In genomic region chrX:133929836-133930464, GRCh38 we compare ENCODE assay signal across 18 cellular contexts. TPM values are rescaled to one million over a fixed set of nuclear protein-coding genes. Genes with fewer than 3 reads are reported as not detected.
"Had no signal": no experiment of that assay in that cellular context is flagged by ENCODE, and none has a peak within 500 bp of the region (broad histone marks: within the 10 kb centered on the region; RNA-seq: fewer than 3 reads in every experiment).

No MANE protein-coding gene starts in this region.

- H3K27me3 ChIP-seq: right atrium auricular region, stomach had no signal

- ATAC-seq: effector memory CD8-positive, alpha-beta T cell; heart left ventricle; naive thymus-derived CD4-positive, alpha-beta T cell had no signal

- H3K4me1 ChIP-seq: heart left ventricle, left ventricle myocardium inferior, right atrium auricular region, stomach had no signal

- H3K9me3 ChIP-seq: heart left ventricle, left ventricle myocardium inferior, right atrium auricular region, stomach had no signal

- H3K4me3 ChIP-seq: heart left ventricle, left ventricle myocardium inferior, lung, right atrium auricular region, stomach had no signal

- H3K4me1 Mint-ChIP-seq: central memory CD8-positive, alpha-beta T cell had no signal

- DNase-seq: effector memory CD8-positive, alpha-beta T cell; erythroblast; heart left ventricle; hippocampal formation; kidney glomerular epithelial cell; left ventricle myocardium inferior; mesendoderm; naive thymus-derived CD4-positive, alpha-beta T cell; small intestine; stimulated activated CD4-positive, alpha-beta T cell treated with anti-CD3 and anti-CD28 coated beads, Interleukin-12 subunit alpha, Interleukin-12 subunit beta, amount 100 ng/mL, for 4 hours; stimulated activated naive CD4-positive, alpha-beta T cell; stomach; substantia nigra; trophoblast cell had no signal

- H3K9me3 Mint-ChIP-seq: central memory CD8-positive, alpha-beta T cell; effector memory CD8-positive, alpha-beta T cell; naive thymus-derived CD4-positive, alpha-beta T cell had no signal

- H3K27ac Mint-ChIP-seq: effector memory CD8-positive, alpha-beta T cell; naive thymus-derived CD4-positive, alpha-beta T cell had no signal

- H3K4me3 Mint-ChIP-seq: central memory CD8-positive, alpha-beta T cell; effector memory CD8-positive, alpha-beta T cell; naive thymus-derived CD4-positive, alpha-beta T cell had no signal

- H3K27me3 Mint-ChIP-seq: effector memory CD8-positive, alpha-beta T cell; naive thymus-derived CD4-positive, alpha-beta T cell had no signal

- H3K27ac ChIP-seq: heart left ventricle, left ventricle myocardium inferior, right atrium auricular region, stomach had no signal

RNA-seq across cellular contexts. Expression of gene GPC3, which starts 55.4 kb away (rescaled TPM):
- total RNA-seq: glomerular endothelial cell had no signal
